In genomic region chr2:168138369-168138768, GRCh38 we compare ENCODE assay signal across 16 cellular contexts.
DNase-seq lines count a peak whose midpoint lies in the region; ATAC-seq and TF ChIP-seq lines count a peak whose summit lies in the region.
"Had no signal": no experiment of that assay in that cellular context is flagged by ENCODE, and none has a peak within 500 bp of the region (broad histone marks: within the 10 kb centered on the region; RNA-seq: fewer than 3 reads in every experiment).

No MANE protein-coding gene starts in this region.

- no peak for ATAC-seq in activated naive CD4-positive, alpha-beta T cell treated with anti-CD3 and anti-CD28 coated beads, Interleukin-2, amount 50 U/mL, for 72 hours
- no peak for ATAC-seq in effector memory CD8-positive, alpha-beta T cell (replicated peaks)
- ATAC-seq in naive thymus-derived CD4-positive, alpha-beta T cell = no peak
- ATAC-seq in upper lobe of right lung = peak; percentile 22
- ATAC-seq: HCT116 had no signal

- H3K27ac Mint-ChIP-seq in activated naive CD4-positive, alpha-beta T cell treated with anti-CD3 and anti-CD28 coated beads, Interleukin-2, amount 50 U/mL, for 72 hours = peak overlapping the region; percentile 23 to 30
- no peak overlapping the region for H3K27ac Mint-ChIP-seq in activated naive CD4-positive, alpha-beta T cell treated with anti-CD3 and anti-CD28 coated beads, Interleukin-2, amount 10 ng/mL, durations not matched to agents 7 days and 5 days
- H3K27ac Mint-ChIP-seq in effector memory CD8-positive, alpha-beta T cell = peak overlapping the region; percentile 4 to 29
- H3K27ac Mint-ChIP-seq in naive thymus-derived CD4-positive, alpha-beta T cell = peak overlapping the region in 5 of 9 donors; percentile 0 to 69 (median 38)

- no peak overlapping the region for H3K4me3 ChIP-seq in naive thymus-derived CD4-positive, alpha-beta T cell (ENCODE audit: low read length)
- no peak overlapping the region for H3K4me3 ChIP-seq in upper lobe of right lung
- H3K4me3 ChIP-seq: adrenal gland, skin epidermis had no signal

- no peaks in the 10 kb centered on the region for H3K27me3 ChIP-seq in naive thymus-derived CD4-positive, alpha-beta T cell (ENCODE audit: control insufficient read depth in 2 of 2, insufficient read depth in 2 of 2, low read length in 2 of 2)
- H3K27me3 ChIP-seq in upper lobe of right lung = no peaks in the 10 kb centered on the region
- H3K27me3 ChIP-seq: adrenal gland had no signal

- no peak overlapping the region for H3K27ac ChIP-seq in naive thymus-derived CD4-positive, alpha-beta T cell (ENCODE audit: low read depth, low read length)
- H3K27ac ChIP-seq in upper lobe of right lung = no peak overlapping the region
- H3K27ac ChIP-seq: adrenal gland, skin epidermis had no signal

- no peak for TF ChIP-seq CTCF in upper lobe of right lung (IDR thresholded peaks at IDR 0.05)

- DNase-seq in activated naive CD4-positive, alpha-beta T cell treated with anti-CD3 and anti-CD28 coated beads, Interleukin-2, amount 50 U/mL, for 72 hours (ENCODE audit: low spot score in 2 of 2) = no peak
- no peak for DNase-seq in activated naive CD4-positive, alpha-beta T cell treated with anti-CD3 and anti-CD28 coated beads, Interleukin-2, amount 10 ng/mL, durations not matched to agents 7 days and 5 days
- no peak for DNase-seq in effector memory CD8-positive, alpha-beta T cell
- DNase-seq in naive thymus-derived CD4-positive, alpha-beta T cell = no peak
- DNase-seq in upper lobe of right lung (no peak), NCI-H2029 (lab: John Stamatoyannopoulos, UW) (no peak), COLO668 (lab: John Stamatoyannopoulos, UW; ENCODE audit: unreplicated experiment) (no peak), HuH-7 (ENCODE audit: low spot score) (no peak)
- DNase-seq: ACHN, adrenal gland, DMS79, hypothalamus, NCI-H1092, NCI-H524 had no signal

- no peaks in the 10 kb centered on the region for H3K4me1 ChIP-seq in naive thymus-derived CD4-positive, alpha-beta T cell (ENCODE audit: control insufficient read depth in 2 of 2, insufficient read depth in 2 of 2, low read length in 2 of 2)
- H3K4me1 ChIP-seq in upper lobe of right lung = no peaks in the 10 kb centered on the region
- H3K4me1 ChIP-seq: adrenal gland had no signal

- no peaks in the 10 kb centered on the region for H3K4me1 Mint-ChIP-seq in activated naive CD4-positive, alpha-beta T cell treated with anti-CD3 and anti-CD28 coated beads, Interleukin-2, amount 10 ng/mL, durations not matched to agents 7 days and 5 days
- peaks cover 4 to 31% of the 10 kb centered on the region in 2 donors for H3K4me1 Mint-ChIP-seq in effector memory CD8-positive, alpha-beta T cell (ENCODE audit: low read depth in 2 of 2)
- peaks cover 1 to 9% (median 8%) of the 10 kb centered on the region in 7 donors for H3K4me1 Mint-ChIP-seq in naive thymus-derived CD4-positive, alpha-beta T cell

- peaks cover 0 to 6% (median 5%) of the 10 kb centered on the region in 3 experiments for H3K36me3 ChIP-seq in naive thymus-derived CD4-positive, alpha-beta T cell (ENCODE audit: control insufficient read depth in 2 of 3, insufficient read depth in 3 of 3, low read length in 3 of 3)
- H3K36me3 ChIP-seq in upper lobe of right lung = no peaks in the 10 kb centered on the region
- H3K36me3 ChIP-seq: adrenal gland had no signal

- H3K9me3 ChIP-seq in naive thymus-derived CD4-positive, alpha-beta T cell (ENCODE audit: control insufficient read depth in 2 of 3, low read length in 3 of 3) = no peaks in the 10 kb centered on the region
- no peaks in the 10 kb centered on the region for H3K9me3 ChIP-seq in upper lobe of right lung
- H3K9me3 ChIP-seq: adrenal gland had no signal

- intact Hi-C loops in naive thymus-derived CD4-positive, alpha-beta T cell (cut with micrococcal nuclease) = loop anchor here in 1 of 2 donors (5.0 kb wide), 1 partner anchor 784 kb away; no protein-coding TSS in a partner anchor
- intact Hi-C loops in upper lobe of right lung (cut with DNase I) = no loop called here

- no peak overlapping the region for H3K4me3 Mint-ChIP-seq in activated naive CD4-positive, alpha-beta T cell treated with anti-CD3 and anti-CD28 coated beads, Interleukin-2, amount 10 ng/mL, durations not matched to agents 7 days and 5 days
- H3K4me3 Mint-ChIP-seq in effector memory CD8-positive, alpha-beta T cell = no peak overlapping the region
- no peak overlapping the region for H3K4me3 Mint-ChIP-seq in naive thymus-derived CD4-positive, alpha-beta T cell

- CTCF ChIA-PET in activated naive CD4-positive, alpha-beta T cell treated with anti-CD3 and anti-CD28 coated beads, Interleukin-2, amount 10 ng/mL, durations not matched to agents 7 days and 5 days (lab: Charles Lee) = interaction anchor here (1.3 kb wide), 1 partner anchor 18 kb away, joined by 4 read pairs; no protein-coding TSS in a partner anchor
- CTCF ChIA-PET in naive thymus-derived CD4-positive, alpha-beta T cell (lab: Charles Lee) = interaction anchor here (1.7 kb wide), 1 partner anchor 198 kb away, joined by 5 read pairs; no protein-coding TSS in a partner anchor

- H3K36me3 Mint-ChIP-seq in activated naive CD4-positive, alpha-beta T cell treated with anti-CD3 and anti-CD28 coated beads, Interleukin-2, amount 50 U/mL, for 72 hours = peaks cover 5 to 14% of the 10 kb centered on the region in 2 donors
- peaks cover 18% of the 10 kb centered on the region for H3K36me3 Mint-ChIP-seq in activated naive CD4-positive, alpha-beta T cell treated with anti-CD3 and anti-CD28 coated beads, Interleukin-2, amount 10 ng/mL, durations not matched to agents 7 days and 5 days
- peaks cover 23% of the 10 kb centered on the region for H3K36me3 Mint-ChIP-seq in effector memory CD8-positive, alpha-beta T cell (ENCODE audit: insufficient read depth)
- peaks cover 0 to 34% (median 9%) of the 10 kb centered on the region in 5 donors for H3K36me3 Mint-ChIP-seq in naive thymus-derived CD4-positive, alpha-beta T cell

- POLR2A ChIA-PET in naive thymus-derived CD4-positive, alpha-beta T cell (lab: Charles Lee) = no interaction called here

- no peaks in the 10 kb centered on the region for H3K27me3 Mint-ChIP-seq in activated naive CD4-positive, alpha-beta T cell treated with anti-CD3 and anti-CD28 coated beads, Interleukin-2, amount 10 ng/mL, durations not matched to agents 7 days and 5 days
- no peaks in the 10 kb centered on the region for H3K27me3 Mint-ChIP-seq in effector memory CD8-positive, alpha-beta T cell
- no peaks in the 10 kb centered on the region for H3K27me3 Mint-ChIP-seq in naive thymus-derived CD4-positive, alpha-beta T cell

- no peaks in the 10 kb centered on the region for H3K9me3 Mint-ChIP-seq in activated naive CD4-positive, alpha-beta T cell treated with anti-CD3 and anti-CD28 coated beads, Interleukin-2, amount 50 U/mL, for 72 hours
- H3K9me3 Mint-ChIP-seq in activated naive CD4-positive, alpha-beta T cell treated with anti-CD3 and anti-CD28 coated beads, Interleukin-2, amount 10 ng/mL, durations not matched to agents 7 days and 5 days = no peaks in the 10 kb centered on the region
- H3K9me3 Mint-ChIP-seq in effector memory CD8-positive, alpha-beta T cell = no peaks in the 10 kb centered on the region
- no peaks in the 10 kb centered on the region for H3K9me3 Mint-ChIP-seq in naive thymus-derived CD4-positive, alpha-beta T cell
